33 cellular contexts compared by ENCODE assay signal in the genomic region with DNA sequence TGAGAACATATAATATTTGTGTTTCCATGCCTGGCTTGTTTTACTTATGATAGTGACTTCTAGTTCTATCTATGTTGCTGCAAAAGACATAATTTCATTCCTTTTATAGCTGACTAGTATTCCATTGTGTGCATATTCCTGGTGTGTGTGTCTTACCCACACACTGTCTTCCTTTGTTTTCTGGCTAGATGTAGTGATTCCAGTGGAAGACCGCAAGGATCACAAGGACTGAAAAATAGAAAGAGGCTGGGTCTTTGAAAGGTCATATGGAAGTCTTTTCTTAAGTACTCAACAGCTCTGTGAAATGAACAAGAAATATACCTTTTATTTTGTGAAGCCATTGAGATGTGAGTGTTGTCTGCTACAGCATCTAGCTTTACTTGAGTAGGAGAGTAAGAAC. TPM values are rescaled to one million over a fixed set of nuclear protein-coding genes. Genes with fewer than 3 reads are reported as not detected.
DNase-seq lines count a peak whose midpoint lies in the region; ATAC-seq lines count a peak whose summit lies in the region.
"Had no signal": no experiment of that assay in that cellular context is flagged by ENCODE, and none has a peak within 500 bp of the region (broad histone marks: within the 10 kb centered on the region; RNA-seq: fewer than 3 reads in every experiment).

No MANE protein-coding gene starts in this region.

- in situ Hi-C loops in SK-MEL-5 (cut with HindIII; ENCODE audit: low pct_unique_long_range_greater_than_20kb, low sequenced_read_pairs), result no loop called here

- no peak overlapping the region for H3K4ac ChIP-seq in trophoblast cell (ENCODE audit: low read depth, low read length)

- no peak overlapping the region for H3K14ac ChIP-seq in trophoblast cell (ENCODE audit: low read length)

- H2AFZ ChIP-seq in trophoblast cell (ENCODE audit: insufficient read depth, low read length, poor library complexity), result no peak overlapping the region

- DNase-seq in COLO829 (ENCODE audit: low spot score), result peak; percentile 56
- DNase-seq in SK-MEL-5 (ENCODE audit: low read depth, low spot score), result peak; percentile 89
- peak; percentile 20 for DNase-seq in epidermal melanocyte (ENCODE audit: insufficient read length, low spot score)
- peak; percentile 87 for DNase-seq in foreskin melanocyte
- DNase-seq in NCI-H2196 treated with DMSO at 0.1 percent for 48 hours (lab: John Stamatoyannopoulos, UW; ENCODE audit: unreplicated experiment), result no peak
- DNase-seq in posterior vena cava (ENCODE audit: low spot score), result no peak
- DNase-seq in trophoblast cell, result no peak
- DNase-seq: 8988T; ACHN; AML-193; BE2C; C1 segment of cervical spinal cord; Caco-2; Calu3; CD4-positive, alpha-beta memory T cell; CD4-positive, alpha-beta T cell; CD4-positive, CD25-positive, alpha-beta regulatory T cell; CD8-positive, alpha-beta memory T cell; CD8-positive, alpha-beta T cell; COR-L47; DMS 273 treated with DMSO at 0.1 percent for 48 hours; DMS153; DMS53; DMS79; DMS79 treated with DMSO at 0.1 percent for 48 hours; DND-41; EL had no signal

- H3K79me1 ChIP-seq in trophoblast cell (ENCODE audit: low read length), result no peaks in the 10 kb centered on the region

- H3K27ac ChIP-seq in trophoblast cell (ENCODE audit: low read depth, low read length), result no peak overlapping the region
- H3K27ac ChIP-seq: 22Rv1; A549; BLaER1; BLaER1 treated with 17β-estradiol and CSF1 and Interleukin-3, amounts not matched to agents 10 nM and 100 nM; C4-2B had no signal

- H2BK12ac ChIP-seq in trophoblast cell (ENCODE audit: low read length), result no peak overlapping the region

- intact Hi-C loops in posterior vena cava (cut with DNase I), result no loop called here

- no peak overlapping the region for H3K9ac ChIP-seq in trophoblast cell (ENCODE audit: low read length)
- H3K9ac ChIP-seq: BLaER1; BLaER1 treated with 17β-estradiol and CSF1 and Interleukin-3, amounts not matched to agents 10 nM and 100 nM had no signal

- no peaks in the 10 kb centered on the region for H3K36me3 ChIP-seq in trophoblast cell (ENCODE audit: control insufficient read depth in 1 of 2, insufficient read depth in 2 of 2, low read length in 2 of 2)
- H3K36me3 ChIP-seq: BE2C; BLaER1; BLaER1 treated with 17β-estradiol and CSF1 and Interleukin-3, amounts not matched to agents 10 nM and 100 nM had no signal

- H3K9me3 ChIP-seq in trophoblast cell (ENCODE audit: insufficient read depth, low read depth, low read length), result no peaks in the 10 kb centered on the region
- H3K9me3 ChIP-seq: A549, BE2C, BLaER1, Caco-2 had no signal

- WGBS in trophoblast cell (ENCODE audit: extremely low coverage, insufficient coverage, insufficient read length), result no CpG with 5 or more reads among the region's 1 CpG

- H3K4me1 ChIP-seq in trophoblast cell (ENCODE audit: control insufficient read depth in 1 of 2, insufficient read depth in 2 of 2, low read length in 2 of 2), result no peaks in the 10 kb centered on the region
- H3K4me1 ChIP-seq: A549; BE2C; BLaER1; BLaER1 treated with 17β-estradiol and CSF1 and Interleukin-3, amounts not matched to agents 10 nM and 100 nM had no signal

- H4K8ac ChIP-seq in trophoblast cell (ENCODE audit: low read depth, low read length), result no peak overlapping the region

- no peak overlapping the region for H2BK120ac ChIP-seq in trophoblast cell (ENCODE audit: insufficient read depth, low read length, poor library complexity)

- H3K4me2 ChIP-seq in trophoblast cell (ENCODE audit: low read length), result no peak overlapping the region
- H3K4me2 ChIP-seq: A549, BLaER1 had no signal

- H3K23ac ChIP-seq in trophoblast cell (ENCODE audit: low read length), result no peak overlapping the region

- no peak overlapping the region for H3K18ac ChIP-seq in trophoblast cell (ENCODE audit: low read length)

- no peak overlapping the region for H2AK5ac ChIP-seq in trophoblast cell (ENCODE audit: low read length)

- no peak overlapping the region for H4K91ac ChIP-seq in trophoblast cell (ENCODE audit: low read depth, low read length)

- H4K12ac ChIP-seq in trophoblast cell (ENCODE audit: low read depth, low read length), result no peak overlapping the region

- no peaks in the 10 kb centered on the region for H3K79me2 ChIP-seq in trophoblast cell (ENCODE audit: control insufficient read depth, insufficient read depth, low read length, poor library complexity)

- no peak overlapping the region for H3K4me3 ChIP-seq in trophoblast cell (ENCODE audit: low read depth, low read length)
- H3K4me3 ChIP-seq: A549; BLaER1; BLaER1 treated with 17β-estradiol and CSF1 and Interleukin-3, amounts not matched to agents 10 nM and 100 nM had no signal

- no peaks in the 10 kb centered on the region for H3K27me3 ChIP-seq in trophoblast cell (ENCODE audit: insufficient read depth, low read length)
- H3K27me3 ChIP-seq: BE2C; BLaER1; BLaER1 treated with 17β-estradiol and CSF1 and Interleukin-3, amounts not matched to agents 10 nM and 100 nM had no signal

- no peak for ATAC-seq in HG03354 (IDR thresholded peaks at IDR 0.05; ENCODE audit: poor library complexity, severe bottlenecking, unreplicated experiment)
- ATAC-seq: A549; CD8-positive, alpha-beta T cell had no signal

- H2BK5ac ChIP-seq in trophoblast cell (ENCODE audit: low read depth, low read length, poor library complexity), result no peak overlapping the region

RNA-seq across cellular contexts. Expression of gene TAB3, which starts 29.4 kb away (rescaled TPM):
- total RNA-seq in SK-MEL-5 (2014; rRNA removed; shearing (Covaris generic)), result 28.0 and 29.4 TPM in 2 replicates
- 32.1 and 48.1 TPM in 2 replicates for polyA plus RNA-seq in SK-MEL-5 (2015; cell fraction: cytosol; rRNA removed)
- polyA plus RNA-seq in SK-MEL-5 (2015; cell fraction: nucleus; rRNA removed), result 75.5 and 80.6 TPM in 2 replicates
- total RNA-seq in posterior vena cava, result 10 to 100 TPM; 16.1 to 18.2 TPM
- 35.4 and 36.7 TPM in 2 replicates for polyA plus RNA-seq in trophoblast cell (2013)

Comparison
In these comparisons a context has a peak if more than half of its experiments do, and no peak if none do; other contexts are left out.
1. DNase-seq: peak in COLO829 (single experiment), SK-MEL-5 (single experiment), epidermal melanocyte (single experiment) and foreskin melanocyte (single experiment); none in NCI-H2196 treated with DMSO at 0.1 percent for 48 hours (single experiment), posterior vena cava (single experiment) and trophoblast cell (0 of 2).